ENCODE assay signal across 23 cellular contexts in the genomic region with DNA sequence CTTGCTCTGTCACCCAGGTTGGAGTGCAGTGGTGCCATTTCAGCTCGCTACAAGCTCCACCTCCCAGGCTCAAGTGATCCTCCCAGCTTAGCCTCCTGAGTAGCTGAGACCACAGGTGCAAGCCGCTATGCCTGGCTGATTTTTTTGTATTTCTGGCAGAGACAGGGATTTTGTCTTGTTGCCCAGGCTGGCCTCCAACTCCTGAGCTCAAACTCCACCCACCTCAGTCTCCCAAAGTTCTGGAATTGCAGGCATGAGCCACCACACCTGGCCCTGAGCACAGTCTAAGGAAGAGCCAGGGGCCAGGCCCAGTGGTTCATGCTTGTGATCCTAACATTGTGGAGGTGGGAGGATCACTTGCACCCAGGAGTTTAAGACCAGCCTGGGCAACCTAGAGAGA. TPM values are rescaled to one million over a fixed set of nuclear protein-coding genes. Genes with fewer than 3 reads are reported as not detected.
DNase-seq lines count a peak whose midpoint lies in the region; ATAC-seq and TF ChIP-seq lines count a peak whose summit lies in the region.
"Had no signal": no experiment of that assay in that cellular context is flagged by ENCODE, and none has a peak within 500 bp of the region (broad histone marks: within the 10 kb centered on the region; RNA-seq: fewer than 3 reads in every experiment).

No MANE protein-coding gene starts in this region.

- TF ChIP-seq CTCF in thyroid gland (IDR thresholded peaks at IDR 0.05) = no peak

- H3K27me3 ChIP-seq in thyroid gland = no peaks in the 10 kb centered on the region
- H3K27me3 ChIP-seq: BLaER1 had no signal

- intact Hi-C loops in thyroid gland (cut with DNase I) = no loop called here

- DNase-seq in DMS53 (lab: John Stamatoyannopoulos, UW) (peak; percentile 6), DMS53 treated with DMSO at 0.1 percent for 48 hours (lab: John Stamatoyannopoulos, UW; ENCODE audit: unreplicated experiment) (no peak), NCI-H345 (lab: John Stamatoyannopoulos, UW) (peak; percentile 30), NCI-H345 treated with DMSO at 0.1 percent for 48 hours (lab: John Stamatoyannopoulos, UW; ENCODE audit: unreplicated experiment) (no peak), NCI-H2107 (lab: John Stamatoyannopoulos, UW) (peak; percentile 29), thyroid gland (peak; percentile 20 to 49), NCI-H526 (lab: John Stamatoyannopoulos, UW) (no peak)
- DNase-seq: Caco-2; CD4-positive, CD25-positive, alpha-beta regulatory T cell; CD8-positive, alpha-beta T cell; DMS153; DMS79 treated with DMSO at 0.1 percent for 48 hours; GF-D8; H7; HCEC 1CT had no signal

- no peaks in the 10 kb centered on the region for H3K9me3 ChIP-seq in thyroid gland
- H3K9me3 ChIP-seq: BLaER1, Caco-2 had no signal

- 40 to 49% methylated on average over 2 of the region's 2 CpGs for WGBS in thyroid gland, 2 donors

- H3K36me3 ChIP-seq in thyroid gland = no peaks in the 10 kb centered on the region
- H3K36me3 ChIP-seq: BLaER1 had no signal

- no peak overlapping the region for H3K4me3 ChIP-seq in thyroid gland (replicated peaks in 1 of 3)
- H3K4me3 ChIP-seq: BLaER1 had no signal

- H3K4me1 ChIP-seq in thyroid gland = no peaks in the 10 kb centered on the region
- H3K4me1 ChIP-seq: BLaER1 had no signal

- no peak for ATAC-seq in HG03159 (IDR thresholded peaks at IDR 0.05; ENCODE audit: unreplicated experiment)
- ATAC-seq: CD8-positive, alpha-beta T cell had no signal

- no peak for TF ChIP-seq POLR2A in thyroid gland (IDR thresholded peaks at IDR 0.05)

- H3K27ac ChIP-seq in thyroid gland = no peak overlapping the region
- H3K27ac ChIP-seq: 22Rv1, BLaER1, C4-2B had no signal

RNA-seq across cellular contexts. Expression of a gene that starts 21.8 kb away (rescaled TPM):
- under 1 TPM in 1 of 4 donors, not detected in 3; 0.22 TPM for total RNA-seq in thyroid gland
- total RNA-seq: B cell; CD4-positive, CD25-positive, alpha-beta regulatory T cell; CD8-positive, alpha-beta T cell; Daoy; G401; H1 had no signal

Comparison
In these comparisons a context has a peak if more than half of its experiments do, and no peak if none do; other contexts are left out.
1. DNase-seq: peak in DMS53 (single experiment), NCI-H345 (single experiment), NCI-H2107 (single experiment) and thyroid gland (2 of 2); none in DMS53 treated with DMSO at 0.1 percent for 48 hours (single experiment), NCI-H345 treated with DMSO at 0.1 percent for 48 hours (single experiment) and NCI-H526 (0 of 2).